In the genomic region with DNA sequence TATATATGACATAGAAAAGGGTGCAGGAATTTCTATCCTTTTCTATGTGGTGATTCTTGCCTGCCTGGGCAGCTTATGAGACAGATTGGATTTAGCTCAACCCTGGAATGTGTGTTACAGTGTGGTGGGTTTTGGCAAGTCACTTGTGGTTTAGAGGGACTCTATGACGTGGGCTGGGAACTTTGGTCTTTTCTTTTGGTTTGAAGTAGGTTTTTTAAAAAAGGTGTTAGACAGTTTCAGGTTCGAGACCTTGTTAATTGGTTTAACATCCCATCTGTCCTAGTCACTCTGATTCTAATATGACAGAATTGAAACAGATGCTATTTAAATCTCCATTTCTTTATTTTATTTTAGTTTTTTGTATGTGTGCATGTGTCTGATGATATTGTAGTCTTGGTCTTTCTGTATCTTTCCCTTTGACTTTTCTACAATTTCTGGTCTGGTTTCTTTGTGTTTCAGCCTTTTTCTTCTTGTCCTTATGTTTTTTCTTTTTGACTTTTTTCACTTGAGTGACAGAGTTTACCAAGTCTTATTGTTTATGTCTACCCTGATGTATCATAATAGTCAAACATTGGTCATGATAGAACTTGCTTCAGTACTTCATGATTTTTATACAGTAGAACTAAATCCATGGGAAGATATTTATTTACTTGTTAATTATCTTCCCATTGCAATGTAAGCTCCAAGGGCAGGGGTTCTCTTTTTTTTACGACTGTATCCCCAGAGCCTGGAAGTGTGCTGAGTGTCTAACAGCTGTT, we compare ENCODE assay signal across 9 cellular contexts.
DNase-seq lines count a peak whose midpoint lies in the region; ATAC-seq, FAIRE-seq and TF ChIP-seq lines count a peak whose summit lies in the region.
"Had no signal": no experiment of that assay in that cellular context is flagged by ENCODE, and none has a peak within 500 bp of the region (broad histone marks: within the 10 kb centered on the region; RNA-seq: fewer than 3 reads in every experiment).

No MANE protein-coding gene starts in this region.

- H3K27me3 Mint-ChIP-seq in CD4-positive, CD25-positive, alpha-beta regulatory T cell = no peaks in the 10 kb centered on the region
- no peaks in the 10 kb centered on the region for H3K27me3 Mint-ChIP-seq in activated naive CD8-positive, alpha-beta T cell treated with anti-CD3 and anti-CD28 coated beads, Interleukin-2, amount 10 ng/mL, durations not matched to agents 7 days and 5 days
- H3K27me3 Mint-ChIP-seq: T-cell had no signal

- TF ChIP-seq CTCF in psoas muscle (IDR thresholded peaks at IDR 0.05) = no peak
- no peak for TF ChIP-seq CTCF in kidney (IDR thresholded peaks at IDR 0.05; ENCODE audit: borderline replicate concordance, extremely low read depth, insufficient read depth)

- peak overlapping the region in 1 of 4 donors; percentile 17 for H3K4me3 Mint-ChIP-seq in CD4-positive, CD25-positive, alpha-beta regulatory T cell
- H3K4me3 Mint-ChIP-seq in activated naive CD8-positive, alpha-beta T cell treated with anti-CD3 and anti-CD28 coated beads, Interleukin-2, amount 10 ng/mL, durations not matched to agents 7 days and 5 days = peak overlapping the region; percentile 23
- H3K4me3 Mint-ChIP-seq: T-cell had no signal

- H3K27ac ChIP-seq in CD4-positive, CD25-positive, alpha-beta regulatory T cell (ENCODE audit: insufficient read depth, low read length, poor library complexity, severe bottlenecking) = no peak overlapping the region
- H3K27ac ChIP-seq in psoas muscle = no peak overlapping the region
- H3K27ac ChIP-seq in kidney (ENCODE audit: low read depth in 2 of 2, low read length in 2 of 2) = no peak overlapping the region

- no peak for FAIRE-seq in kidney (lab: Jason Lieb, UNC)

- peak overlapping the region in 1 of 3 donors; percentile 11 for H3K27ac Mint-ChIP-seq in CD4-positive, CD25-positive, alpha-beta regulatory T cell
- H3K27ac Mint-ChIP-seq in activated naive CD8-positive, alpha-beta T cell treated with anti-CD3 and anti-CD28 coated beads, Interleukin-2, amount 10 ng/mL, durations not matched to agents 7 days and 5 days = peak overlapping the region; percentile 26
- H3K27ac Mint-ChIP-seq: T-cell had no signal

- no peaks in the 10 kb centered on the region for H3K27me3 ChIP-seq in CD4-positive, CD25-positive, alpha-beta regulatory T cell (ENCODE audit: control insufficient read depth, insufficient read depth, low read length)
- no peaks in the 10 kb centered on the region for H3K27me3 ChIP-seq in psoas muscle (ENCODE audit: insufficient read depth in 3 of 3, low read length in 2 of 3)

- peaks cover 7% of the 10 kb centered on the region for H3K36me3 Mint-ChIP-seq in CD4-positive, CD25-positive, alpha-beta regulatory T cell
- peaks cover 12% of the 10 kb centered on the region for H3K36me3 Mint-ChIP-seq in activated naive CD8-positive, alpha-beta T cell treated with anti-CD3 and anti-CD28 coated beads, Interleukin-2, amount 10 ng/mL, durations not matched to agents 7 days and 5 days

- peaks cover 0 to 1% (median 0%) of the 10 kb centered on the region in 7 donors for H3K9me3 Mint-ChIP-seq in CD4-positive, CD25-positive, alpha-beta regulatory T cell
- H3K9me3 Mint-ChIP-seq in activated naive CD8-positive, alpha-beta T cell treated with anti-CD3 and anti-CD28 coated beads, Interleukin-2, amount 10 ng/mL, durations not matched to agents 7 days and 5 days = no peaks in the 10 kb centered on the region
- H3K9me3 Mint-ChIP-seq: T-cell had no signal

- no peaks in the 10 kb centered on the region for H3K36me3 ChIP-seq in CD4-positive, CD25-positive, alpha-beta regulatory T cell (ENCODE audit: control insufficient read depth, insufficient read depth, low read length)
- no peaks in the 10 kb centered on the region for H3K36me3 ChIP-seq in psoas muscle (ENCODE audit: insufficient read depth in 1 of 2, low read depth in 1 of 2)
- no peaks in the 10 kb centered on the region for H3K36me3 ChIP-seq in kidney (ENCODE audit: control insufficient read depth in 1 of 2, insufficient read depth in 2 of 2, low read length in 2 of 2)

- peaks cover 9% of the 10 kb centered on the region for H3K4me1 ChIP-seq in CD4-positive, CD25-positive, alpha-beta regulatory T cell (ENCODE audit: control insufficient read depth, insufficient read depth, low read length, poor library complexity, severe bottlenecking)
- H3K4me1 ChIP-seq in psoas muscle (peaks cover 11% of the 10 kb centered on the region), kidney (ENCODE audit: control insufficient read depth in 1 of 2, insufficient read depth in 1 of 2, low read depth in 1 of 2, low read length in 2 of 2) (peaks cover 0 to 2% of the 10 kb centered on the region in 2 donors)

- H3K9me3 ChIP-seq in CD4-positive, CD25-positive, alpha-beta regulatory T cell (ENCODE audit: control insufficient read depth in 2 of 2, low read length in 2 of 2) = no peaks in the 10 kb centered on the region
- no peaks in the 10 kb centered on the region for H3K9me3 ChIP-seq in psoas muscle
- no peaks in the 10 kb centered on the region for H3K9me3 ChIP-seq in kidney (ENCODE audit: control insufficient read depth in 1 of 2, low read length in 2 of 2)

- peak overlapping the region in 1 of 2 donors; percentile 16 for H3K9ac ChIP-seq in kidney (ENCODE audit: low read length in 2 of 2)

- H3K4me1 Mint-ChIP-seq in CD4-positive, CD25-positive, alpha-beta regulatory T cell = peaks cover 37 to 57% (median 46%) of the 10 kb centered on the region in 4 donors
- H3K4me1 Mint-ChIP-seq in activated naive CD8-positive, alpha-beta T cell treated with anti-CD3 and anti-CD28 coated beads, Interleukin-2, amount 10 ng/mL, durations not matched to agents 7 days and 5 days = peaks cover 20% of the 10 kb centered on the region

- POLR2A ChIA-PET in activated naive CD8-positive, alpha-beta T cell treated with anti-CD3 and anti-CD28 coated beads, Interleukin-2, amount 10 ng/mL, durations not matched to agents 7 days and 5 days (lab: Charles Lee) = no interaction called here

- DNase-seq in CD4-positive, CD25-positive, alpha-beta regulatory T cell = peak in 2 of 3 donors; percentile 2 to 34
- DNase-seq in activated naive CD8-positive, alpha-beta T cell treated with anti-CD3 and anti-CD28 coated beads, Interleukin-2, amount 10 ng/mL, durations not matched to agents 7 days and 5 days = no peak
- no peak for DNase-seq in erythroblast (lab: John Stamatoyannopoulos, UW)
- DNase-seq in epidermal melanocyte (ENCODE audit: insufficient read length, low spot score) = no peak
- DNase-seq in psoas muscle = no peak
- DNase-seq in kidney = no peak

- no peak for ATAC-seq in CD4-positive, CD25-positive, alpha-beta regulatory T cell (ENCODE audit: low read depth in 2 of 2)
- ATAC-seq in GM18909 (IDR thresholded peaks at IDR 0.05; ENCODE audit: poor library complexity, unreplicated experiment) (peak; percentile 74), HG03103 (IDR thresholded peaks at IDR 0.05; ENCODE audit: low read depth, unreplicated experiment) (peak; percentile 47), psoas muscle (no peak)
- ATAC-seq in activated naive CD8-positive, alpha-beta T cell treated with anti-CD3 and anti-CD28 coated beads, Interleukin-2, amount 10 ng/mL, durations not matched to agents 7 days and 5 days (ENCODE audit: low read depth) = no peak

- H3K4me3 ChIP-seq in CD4-positive, CD25-positive, alpha-beta regulatory T cell (ENCODE audit: low read depth, low read length) = no peak overlapping the region
- H3K4me3 ChIP-seq in psoas muscle (no peak overlapping the region), kidney (ENCODE audit: low read length in 2 of 2) (no peak overlapping the region)

- WGBS in psoas muscle, 3 donors = 60 to 78% (median 63%) methylated on average over 3 of the region's 3 CpGs

- no peak for TF ChIP-seq POLR2A in erythroblast (IDR thresholded peaks at IDR 0.05; ENCODE audit: low read length)

- intact Hi-C loops in psoas muscle (cut with DNase I) (no loop called here), kidney (cut with DNase I) (no loop called here)

Comparison
In these comparisons a context has a peak if more than half of its experiments do, and no peak if none do; other contexts are left out.
1. ATAC-seq: peak in GM18909 (single experiment) and HG03103 (single experiment); none in CD4-positive, CD25-positive, alpha-beta regulatory T cell (0 of 2), activated naive CD8-positive, alpha-beta T cell treated with anti-CD3 and anti-CD28 coated beads, Interleukin-2, amount 10 ng/mL, durations not matched to agents 7 days and 5 days (single experiment) and psoas muscle (0 of 4).
2. DNase-seq: peak in CD4-positive, CD25-positive, alpha-beta regulatory T cell (2 of 3); none in activated naive CD8-positive, alpha-beta T cell treated with anti-CD3 and anti-CD28 coated beads, Interleukin-2, amount 10 ng/mL, durations not matched to agents 7 days and 5 days (single experiment), erythroblast (0 of 2), epidermal melanocyte (single experiment), psoas muscle (0 of 2) and kidney (single experiment).